In genomic region chr2:120769787-120770120, GRCh38 we compare ENCODE assay signal across 15 cellular contexts. TPM values are rescaled to one million over a fixed set of nuclear protein-coding genes. Genes with fewer than 3 reads are reported as not detected.
DNase-seq lines count a peak whose midpoint lies in the region; ATAC-seq and TF ChIP-seq lines count a peak whose summit lies in the region.
"Had no signal": no experiment of that assay in that cellular context is flagged by ENCODE, and none has a peak within 500 bp of the region (broad histone marks: within the 10 kb centered on the region; RNA-seq: fewer than 3 reads in every experiment).

No MANE protein-coding gene starts in this region.

- no peak for ATAC-seq in left ventricle myocardium superior
- ATAC-seq in GM19023 (IDR thresholded peaks at IDR 0.05; ENCODE audit: unreplicated experiment): no peak
- ATAC-seq in HG03439 (IDR thresholded peaks at IDR 0.05; ENCODE audit: unreplicated experiment): no peak

- H3K9me3 ChIP-seq in left ventricle myocardium inferior (replicated peaks): no peaks in the 10 kb centered on the region

- TF ChIP-seq CTCF in left ventricle myocardium inferior (IDR thresholded peaks at IDR 0.05; ENCODE audit: borderline replicate concordance): no peak
- no peak for TF ChIP-seq CTCF in chondrocyte (IDR thresholded peaks at IDR 0.05)
- TF ChIP-seq CTCF in neural crest cell (conservative IDR thresholded peaks at IDR 0.05): no peak

- no peak overlapping the region for H3K4me3 ChIP-seq in left ventricle myocardium inferior

- H3K9me3 Mint-ChIP-seq in chondrocyte (ENCODE audit: low read depth) (no peaks in the 10 kb centered on the region), neural crest cell (no peaks in the 10 kb centered on the region)

- H3K27me3 ChIP-seq in left ventricle myocardium inferior (ENCODE audit: low read depth): no peaks in the 10 kb centered on the region

- intact Hi-C loops in left ventricle myocardium inferior (cut with micrococcal nuclease): no loop called here
- intact Hi-C loops in left ventricle myocardium superior (cut with micrococcal nuclease): no loop called here

- peak overlapping the region; percentile 41 for H3K27ac Mint-ChIP-seq in chondrocyte (ENCODE audit: unreplicated experiment)
- H3K27ac Mint-ChIP-seq in neural crest cell (ENCODE audit: unreplicated experiment): peak overlapping the region; percentile 20

- peaks cover 13% of the 10 kb centered on the region for H3K4me1 ChIP-seq in left ventricle myocardium inferior

- H3K36me3 Mint-ChIP-seq in chondrocyte (ENCODE audit: low read depth): no peaks in the 10 kb centered on the region
- no peaks in the 10 kb centered on the region for H3K36me3 Mint-ChIP-seq in neural crest cell (ENCODE audit: low read depth)

- DNase-seq in left ventricle myocardium inferior (peak; percentile 2), left ventricle myocardium superior (no peak), chondrocyte (ENCODE audit: low spot score) (peak; percentile 48), neural crest cell (ENCODE audit: low read depth, low spot score) (no peak), NCI-H2171 (lab: John Stamatoyannopoulos, UW) (no peak)
- DNase-seq: C1 segment of cervical spinal cord, DMS153, EL, H7, NCI-H1417, NCI-H187 treated with DMSO at 0.1 percent for 48 hours, NCI-H526 treated with DMSO at 0.1 percent for 48 hours, SIG-M5 had no signal

- no peak overlapping the region for H3K4me3 Mint-ChIP-seq in chondrocyte (ENCODE audit: unreplicated experiment)
- H3K4me3 Mint-ChIP-seq in neural crest cell: no peak overlapping the region

- H3K36me3 ChIP-seq in left ventricle myocardium inferior: no peaks in the 10 kb centered on the region

- H3K4me1 Mint-ChIP-seq in chondrocyte (ENCODE audit: low read depth) (peaks cover 79% of the 10 kb centered on the region), neural crest cell (peaks cover 62% of the 10 kb centered on the region)

- H3K27me3 Mint-ChIP-seq in chondrocyte (ENCODE audit: low read depth) (no peaks in the 10 kb centered on the region), neural crest cell (ENCODE audit: low read depth) (no peaks in the 10 kb centered on the region)

- H3K27ac ChIP-seq in left ventricle myocardium inferior (replicated peaks): no peak overlapping the region

RNA-seq across cellular contexts. Expression of gene GLI2, which starts 34.1 kb away (rescaled TPM):
- total RNA-seq in left ventricle myocardium inferior (2.4 TPM), left ventricle myocardium superior (2.1 TPM), chondrocyte (31.1 to 37.0 TPM (median 36.0 TPM) in 3 replicates), neural crest cell (48.8 and 49.1 TPM in 2 replicates)

Comparison
In these comparisons a context has a peak if more than half of its experiments do, and no peak if none do; other contexts are left out.
1. DNase-seq: peak in left ventricle myocardium inferior (single experiment) and chondrocyte (single experiment); none in left ventricle myocardium superior (single experiment), neural crest cell (single experiment) and NCI-H2171 (single experiment).